ENCODE assay signal across 21 cellular contexts in the genomic region with DNA sequence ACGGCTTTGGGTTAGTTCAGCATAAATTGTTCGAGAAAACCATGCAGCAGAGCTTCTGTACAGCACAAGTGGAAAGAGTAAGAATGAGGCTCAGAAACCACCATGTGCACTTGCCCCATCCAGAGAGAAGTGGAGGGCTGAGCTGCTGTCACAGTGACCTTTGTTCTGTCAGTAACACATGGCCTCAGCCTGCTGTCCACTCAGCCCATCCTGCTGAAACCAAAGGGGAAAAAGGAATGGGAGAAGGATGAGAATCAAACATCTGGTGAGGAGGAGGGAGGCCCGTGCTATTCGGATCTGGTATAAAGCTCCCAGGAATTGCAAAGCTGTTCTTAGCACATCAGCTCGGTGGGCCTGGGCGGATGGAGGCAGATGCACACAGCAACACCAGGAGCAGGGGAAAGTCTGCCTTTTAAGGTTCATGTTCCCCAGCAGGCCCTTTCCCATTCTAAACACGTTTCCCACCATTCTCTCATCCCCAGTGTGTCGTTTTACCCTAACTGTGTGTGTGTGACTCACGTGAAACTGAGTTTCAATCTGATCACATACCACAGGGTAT. TPM values are rescaled to one million over a fixed set of nuclear protein-coding genes. Genes with fewer than 3 reads are reported as not detected.
DNase-seq lines count a peak whose midpoint lies in the region; ATAC-seq and TF ChIP-seq lines count a peak whose summit lies in the region.
"Had no signal": no experiment of that assay in that cellular context is flagged by ENCODE, and none has a peak within 500 bp of the region (broad histone marks: within the 10 kb centered on the region; RNA-seq: fewer than 3 reads in every experiment).

No MANE protein-coding gene starts in this region.

- intact Hi-C loops in CD8-positive, alpha-beta T cell (cut with DNase I, micrococcal nuclease) = no loop called here

- no peak for TF ChIP-seq POLR2A in gastroesophageal sphincter (IDR thresholded peaks at IDR 0.05)

- H3K4me3 ChIP-seq in ACC112 (ENCODE audit: low read depth, low read length) (peak overlapping the region; percentile 16; the same call in 1 of the 2 replicates), gastroesophageal sphincter (no peak overlapping the region)
- H3K4me3 ChIP-seq in CD8-positive, alpha-beta T cell (ENCODE audit: low read depth, low read length) = no peak overlapping the region
- H3K4me3 ChIP-seq: A549, lung, MG63, Peyer's patch, tibial nerve had no signal

- H3K27me3 Mint-ChIP-seq in CD8-positive, alpha-beta T cell (ENCODE audit: low read depth) = no peaks in the 10 kb centered on the region
- H3K27me3 Mint-ChIP-seq: naive B cell had no signal

- peaks cover 7% of the 10 kb centered on the region for H3K79me2 ChIP-seq in ACC112 (ENCODE audit: control insufficient read depth, insufficient read depth, low read length, unreplicated experiment)

- POLR2A ChIA-PET in CD8-positive, alpha-beta T cell (lab: Charles Lee) = interaction anchor here (1.0 kb wide), 1 partner anchor 20 kb away, joined by 3 read pairs; no protein-coding TSS in a partner anchor

- CTCF ChIA-PET in CD8-positive, alpha-beta T cell (lab: Charles Lee) = interaction anchor here (1.5 to 1.6 kb wide), 2 partner anchors 9 to 12 kb away, joined by 4 to 5 read pairs; no protein-coding TSS in a partner anchor

- no peaks in the 10 kb centered on the region for H3K9me3 Mint-ChIP-seq in CD8-positive, alpha-beta T cell
- H3K9me3 Mint-ChIP-seq: IgD-negative memory B cell had no signal

- no peaks in the 10 kb centered on the region for H3K9me3 ChIP-seq in gastroesophageal sphincter
- no peaks in the 10 kb centered on the region for H3K9me3 ChIP-seq in CD8-positive, alpha-beta T cell (ENCODE audit: low read length)
- H3K9me3 ChIP-seq: A549, MG63, Peyer's patch, tibial nerve had no signal

- H3K27ac ChIP-seq in ACC112 (ENCODE audit: low read depth, low read length) = peak overlapping the region; percentile 93
- H3K27ac ChIP-seq in angular gyrus (ENCODE audit: low read depth, low read length) = peak overlapping the region; percentile 8
- peak overlapping the region in 3 of 4 donors; percentile 56 to 61 (median 56) for H3K27ac ChIP-seq in gastroesophageal sphincter
- no peak overlapping the region for H3K27ac ChIP-seq in CD8-positive, alpha-beta T cell (ENCODE audit: low read depth, low read length)
- H3K27ac ChIP-seq: A549, Peyer's patch had no signal

- no peak for TF ChIP-seq EP300 in gastroesophageal sphincter (IDR thresholded peaks at IDR 0.05)

- H3K36me3 ChIP-seq in ACC112 (ENCODE audit: insufficient read depth, low read length) = peaks cover 50% of the 10 kb centered on the region
- peaks cover 0 to 52% of the 10 kb centered on the region in 2 donors for H3K36me3 ChIP-seq in gastroesophageal sphincter
- H3K36me3 ChIP-seq in CD8-positive, alpha-beta T cell (ENCODE audit: insufficient read depth, low read length) = no peaks in the 10 kb centered on the region
- H3K36me3 ChIP-seq: MG63, Peyer's patch had no signal

- H3K4me1 Mint-ChIP-seq in CD8-positive, alpha-beta T cell (ENCODE audit: low read depth) = peaks cover 10% of the 10 kb centered on the region
- H3K4me1 Mint-ChIP-seq: naive B cell had no signal

- H3K27ac Mint-ChIP-seq in CD8-positive, alpha-beta T cell = no peak overlapping the region
- H3K27ac Mint-ChIP-seq: CD8-positive, alpha-beta memory T cell; IgD-negative memory B cell; naive B cell had no signal

- H3K4me1 ChIP-seq in ACC112 (ENCODE audit: control insufficient read depth, insufficient read depth, low read length, unreplicated experiment) (peaks cover 72% of the 10 kb centered on the region), gastroesophageal sphincter (peaks cover 0 to 71% (median 12%) of the 10 kb centered on the region in 3 donors)
- peaks cover 7% of the 10 kb centered on the region for H3K4me1 ChIP-seq in CD8-positive, alpha-beta T cell (ENCODE audit: insufficient read depth, low read length)
- H3K4me1 ChIP-seq: A549 had no signal

- WGBS in gastroesophageal sphincter (ENCODE audit: low coverage in 1 of 2), 2 donors = 59 to 70% methylated on average over 5 to 9 of the region's 9 CpGs

- DNase-seq in putamen (ENCODE audit: low spot score) (peak; percentile 21), MV-4-11 (lab: John Stamatoyannopoulos, UW) (no peak)
- no peak for DNase-seq in CD8-positive, alpha-beta T cell
- DNase-seq: activated effector memory CD4-positive, alpha-beta T cell treated with Interleukin-2 at 50 U/mL for 16 hours; CD8-positive, alpha-beta memory T cell; DMS79 treated with DMSO at 0.1 percent for 48 hours; H7; naive B cell; Peyer's patch; stimulated activated CD4-positive, alpha-beta T cell treated with anti-CD3 and anti-CD28 coated beads, Interleukin-12 subunit alpha, Interleukin-12 subunit beta, amount 100 ng/mL, for 4 hours had no signal

- H3K4me3 Mint-ChIP-seq in CD8-positive, alpha-beta T cell = no peak overlapping the region
- H3K4me3 Mint-ChIP-seq: CD8-positive, alpha-beta memory T cell; IgD-negative memory B cell; naive B cell had no signal

- TF ChIP-seq CTCF in gastroesophageal sphincter (IDR thresholded peaks at IDR 0.05) = no peak
- TF ChIP-seq CTCF in CD8-positive, alpha-beta T cell (IDR thresholded peaks at IDR 0.05) = no peak

- H3K27me3 ChIP-seq in ACC112 (ENCODE audit: insufficient read depth, low read length) (no peaks in the 10 kb centered on the region), gastroesophageal sphincter (no peaks in the 10 kb centered on the region)
- no peaks in the 10 kb centered on the region for H3K27me3 ChIP-seq in CD8-positive, alpha-beta T cell (ENCODE audit: insufficient read depth, low read length)
- H3K27me3 ChIP-seq: MG63, Peyer's patch, tibial nerve had no signal

- H3K36me3 Mint-ChIP-seq in CD8-positive, alpha-beta T cell = no peaks in the 10 kb centered on the region
- H3K36me3 Mint-ChIP-seq: CD8-positive, alpha-beta memory T cell; IgD-negative memory B cell; naive B cell had no signal

- no peak overlapping the region for H2AFZ ChIP-seq in ACC112 (ENCODE audit: low read length, unreplicated experiment)

- ATAC-seq in gastroesophageal sphincter = no peak
- no peak for ATAC-seq in CD8-positive, alpha-beta T cell
- no peak for ATAC-seq in HG03045 (IDR thresholded peaks at IDR 0.05; ENCODE audit: unreplicated experiment)
- no peak for ATAC-seq in GM18867 (IDR thresholded peaks at IDR 0.05; ENCODE audit: unreplicated experiment)
- ATAC-seq: A549; activated CD4-positive, CD25-positive, alpha-beta regulatory T cell treated with anti-CD3 and anti-CD28 coated beads, Interleukin-2, amount 50 U/mL, for 24 hours had no signal

RNA-seq across cellular contexts. Expression of gene RTRAF, which starts 36.7 kb away (rescaled TPM):
- 100 to 1,000 TPM in 1 of 4 donors, 10 to 100 TPM in 3; 72.2 to 109 (median 84.7) TPM for total RNA-seq in gastroesophageal sphincter
- 100 to 1,000 TPM; 155 to 161 TPM for total RNA-seq in CD8-positive, alpha-beta T cell

RNA-seq across cellular contexts. Expression of gene NID2, which starts 42.8 kb away (rescaled TPM):
- total RNA-seq in gastroesophageal sphincter = 10 to 100 TPM; 35.0 to 71.9 (median 63.3) TPM
- total RNA-seq in CD8-positive, alpha-beta T cell = not detected
- total RNA-seq: CD8-positive, alpha-beta memory T cell had no signal

Comparison
In these comparisons a context has a peak if more than half of its experiments do, and no peak if none do; other contexts are left out.
1. RNA of gene NID2, which starts 42.8 kb away (total RNA-seq): 35.0 to 71.9 TPM in gastroesophageal sphincter; not detected in CD8-positive, alpha-beta T cell; every median in the first group is over 10 times any median in the second.